3 cellular contexts compared by ENCODE assay signal in the genomic region with DNA sequence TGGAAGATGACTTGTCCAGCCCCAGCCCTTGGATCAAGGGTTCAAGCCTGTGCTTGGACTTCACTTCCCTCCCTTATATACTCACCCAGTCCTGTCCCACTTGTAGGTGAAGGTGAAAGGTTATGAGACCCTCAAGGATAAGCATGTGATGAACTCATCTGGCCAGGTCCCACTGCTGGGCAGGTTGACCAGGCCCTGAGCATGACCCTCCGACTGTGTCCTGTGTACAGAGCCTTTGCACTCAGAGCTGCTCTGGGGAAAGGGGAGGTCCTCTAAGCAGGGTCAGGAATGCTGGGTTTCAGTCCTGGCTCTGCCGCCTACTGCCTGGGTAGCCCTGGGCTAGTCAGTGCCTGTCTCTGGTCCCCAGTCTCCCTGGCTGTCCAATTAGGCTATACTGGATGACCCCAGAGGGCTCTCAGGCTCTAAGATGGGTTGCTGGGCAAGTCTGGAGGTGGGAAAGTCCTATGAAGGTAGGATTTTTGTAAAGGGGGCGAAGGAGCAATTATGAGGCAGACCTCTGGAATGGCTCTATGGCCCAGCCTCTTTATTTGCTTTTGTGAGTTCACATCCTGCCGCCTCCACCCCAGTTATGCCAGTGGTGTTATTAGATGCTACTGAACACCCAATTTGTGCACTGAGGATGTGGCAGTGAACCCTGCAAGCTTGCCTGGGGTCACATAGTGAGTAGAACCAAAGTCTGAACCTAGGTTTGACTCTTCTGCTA.
TF ChIP-seq lines count a peak whose summit lies in the region.

No MANE protein-coding gene starts in this region.

TF ChIP-seq in IMR-90, 13 proteins besides CTCF, POLR2A, EP300 and RAD21:
- TF ChIP-seq MXI1 (IDR thresholded peaks at IDR 0.05; ENCODE audit: borderline replicate concordance, low read depth, low read length) (no peak), MAZ (IDR thresholded peaks at IDR 0.05; ENCODE audit: borderline replicate concordance, low read depth, low read length) (no peak), SMC3 (IDR thresholded peaks at IDR 0.05; ENCODE audit: low read depth, low read length) (no peak), CHD1 (IDR thresholded peaks at IDR 0.05; ENCODE audit: low read depth, low read length) (no peak), FOS (IDR thresholded peaks at IDR 0.05; ENCODE audit: low read depth, low read length) (no peak), RCOR1 (IDR thresholded peaks at IDR 0.05; ENCODE audit: insufficient replicate concordance, low read length) (no peak)
- TF ChIP-seq, protein P1, sequence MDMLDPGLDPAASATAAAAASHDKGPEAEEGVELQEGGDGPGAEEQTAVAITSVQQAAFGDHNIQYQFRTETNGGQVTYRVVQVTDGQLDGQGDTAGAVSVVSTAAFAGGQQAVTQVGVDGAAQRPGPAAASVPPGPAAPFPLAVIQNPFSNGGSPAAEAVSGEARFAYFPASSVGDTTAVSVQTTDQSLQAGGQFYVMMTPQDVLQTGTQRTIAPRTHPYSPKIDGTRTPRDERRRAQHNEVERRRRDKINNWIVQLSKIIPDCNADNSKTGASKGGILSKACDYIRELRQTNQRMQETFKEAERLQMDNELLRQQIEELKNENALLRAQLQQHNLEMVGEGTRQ (IDR thresholded peaks at IDR 0.05; ENCODE audit: low read depth, low read length), result no peak

TF ChIP-seq in H1, 55 proteins besides CTCF, POLR2A, EP300 and RAD21:
- no peak for TF ChIP-seq NANOG (IDR thresholded peaks at IDR 0.05; ENCODE audit: insufficient read depth, low read depth, low read length, poor library complexity, severe bottlenecking)
- no peak for TF ChIP-seq GTF2F1 (IDR thresholded peaks at IDR 0.05; ENCODE audit: borderline replicate concordance, low read depth, low read length)
- no peak for TF ChIP-seq BRCA1 (IDR thresholded peaks at IDR 0.05; ENCODE audit: low read depth, low read length)

TF ChIP-seq in liver, 16 proteins besides CTCF, POLR2A, EP300 and RAD21:
- TF ChIP-seq GABPA (IDR thresholded peaks at IDR 0.05 in 1 of 2, conservative IDR thresholded peaks at IDR 0.05 in 1 of 2) (no peak), EGR1 (IDR thresholded peaks at IDR 0.05; ENCODE audit: low read depth in 2 of 2) (no peak), HNF4A (conservative IDR thresholded peaks at IDR 0.05) (peak; percentile 37 to 76), FOXA1 (IDR thresholded peaks at IDR 0.05) (no peak), FOXA2 (IDR thresholded peaks at IDR 0.05) (peak; percentile 72), JUND (IDR thresholded peaks at IDR 0.05) (peak in 1 of 2 donors; percentile 20), YY1 (IDR thresholded peaks at IDR 0.05) (no peak), NR2F2 (IDR thresholded peaks at IDR 0.05) (no peak), HNF4G (IDR thresholded peaks at IDR 0.05) (no peak), SP1 (IDR thresholded peaks at IDR 0.05) (peak; percentile 54), TAF1 (conservative IDR thresholded peaks at IDR 0.05) (no peak), RXRA (IDR thresholded peaks at IDR 0.05) (peak; percentile 67 to 75)
- TF ChIP-seq, protein P2, sequence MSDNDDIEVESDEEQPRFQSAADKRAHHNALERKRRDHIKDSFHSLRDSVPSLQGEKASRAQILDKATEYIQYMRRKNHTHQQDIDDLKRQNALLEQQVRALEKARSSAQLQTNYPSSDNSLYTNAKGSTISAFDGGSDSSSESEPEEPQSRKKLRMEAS (IDR thresholded peaks at IDR 0.05), result no peak
- TF ChIP-seq, protein P3, sequence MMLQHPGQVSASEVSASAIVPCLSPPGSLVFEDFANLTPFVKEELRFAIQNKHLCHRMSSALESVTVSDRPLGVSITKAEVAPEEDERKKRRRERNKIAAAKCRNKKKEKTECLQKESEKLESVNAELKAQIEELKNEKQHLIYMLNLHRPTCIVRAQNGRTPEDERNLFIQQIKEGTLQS (IDR thresholded peaks at IDR 0.05), result no peak
- TF ChIP-seq, protein P4, sequence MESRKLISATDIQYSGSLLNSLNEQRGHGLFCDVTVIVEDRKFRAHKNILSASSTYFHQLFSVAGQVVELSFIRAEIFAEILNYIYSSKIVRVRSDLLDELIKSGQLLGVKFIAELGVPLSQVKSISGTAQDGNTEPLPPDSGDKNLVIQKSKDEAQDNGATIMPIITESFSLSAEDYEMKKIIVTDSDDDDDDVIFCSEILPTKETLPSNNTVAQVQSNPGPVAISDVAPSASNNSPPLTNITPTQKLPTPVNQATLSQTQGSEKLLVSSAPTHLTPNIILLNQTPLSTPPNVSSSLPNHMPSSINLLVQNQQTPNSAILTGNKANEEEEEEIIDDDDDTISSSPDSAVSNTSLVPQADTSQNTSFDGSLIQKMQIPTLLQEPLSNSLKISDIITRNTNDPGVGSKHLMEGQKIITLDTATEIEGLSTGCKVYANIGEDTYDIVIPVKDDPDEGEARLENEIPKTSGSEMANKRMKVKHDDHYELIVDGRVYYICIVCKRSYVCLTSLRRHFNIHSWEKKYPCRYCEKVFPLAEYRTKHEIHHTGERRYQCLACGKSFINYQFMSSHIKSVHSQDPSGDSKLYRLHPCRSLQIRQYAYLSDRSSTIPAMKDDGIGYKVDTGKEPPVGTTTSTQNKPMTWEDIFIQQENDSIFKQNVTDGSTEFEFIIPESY (IDR thresholded peaks at IDR 0.05), result no peak
- TF ChIP-seq, protein P5, sequence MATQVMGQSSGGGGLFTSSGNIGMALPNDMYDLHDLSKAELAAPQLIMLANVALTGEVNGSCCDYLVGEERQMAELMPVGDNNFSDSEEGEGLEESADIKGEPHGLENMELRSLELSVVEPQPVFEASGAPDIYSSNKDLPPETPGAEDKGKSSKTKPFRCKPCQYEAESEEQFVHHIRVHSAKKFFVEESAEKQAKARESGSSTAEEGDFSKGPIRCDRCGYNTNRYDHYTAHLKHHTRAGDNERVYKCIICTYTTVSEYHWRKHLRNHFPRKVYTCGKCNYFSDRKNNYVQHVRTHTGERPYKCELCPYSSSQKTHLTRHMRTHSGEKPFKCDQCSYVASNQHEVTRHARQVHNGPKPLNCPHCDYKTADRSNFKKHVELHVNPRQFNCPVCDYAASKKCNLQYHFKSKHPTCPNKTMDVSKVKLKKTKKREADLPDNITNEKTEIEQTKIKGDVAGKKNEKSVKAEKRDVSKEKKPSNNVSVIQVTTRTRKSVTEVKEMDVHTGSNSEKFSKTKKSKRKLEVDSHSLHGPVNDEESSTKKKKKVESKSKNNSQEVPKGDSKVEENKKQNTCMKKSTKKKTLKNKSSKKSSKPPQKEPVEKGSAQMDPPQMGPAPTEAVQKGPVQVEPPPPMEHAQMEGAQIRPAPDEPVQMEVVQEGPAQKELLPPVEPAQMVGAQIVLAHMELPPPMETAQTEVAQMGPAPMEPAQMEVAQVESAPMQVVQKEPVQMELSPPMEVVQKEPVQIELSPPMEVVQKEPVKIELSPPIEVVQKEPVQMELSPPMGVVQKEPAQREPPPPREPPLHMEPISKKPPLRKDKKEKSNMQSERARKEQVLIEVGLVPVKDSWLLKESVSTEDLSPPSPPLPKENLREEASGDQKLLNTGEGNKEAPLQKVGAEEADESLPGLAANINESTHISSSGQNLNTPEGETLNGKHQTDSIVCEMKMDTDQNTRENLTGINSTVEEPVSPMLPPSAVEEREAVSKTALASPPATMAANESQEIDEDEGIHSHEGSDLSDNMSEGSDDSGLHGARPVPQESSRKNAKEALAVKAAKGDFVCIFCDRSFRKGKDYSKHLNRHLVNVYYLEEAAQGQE (IDR thresholded peaks at IDR 0.05), result peak; percentile 40
